ENCODE assay signal across 19 cellular contexts in genomic region chr17:14329900-14330491, GRCh38. TPM values are rescaled to one million over a fixed set of nuclear protein-coding genes. Genes with fewer than 3 reads are reported as not detected.
A peak's percentile ranks its signal among the peaks of the same experiment; 100 is the strongest.
DNase-seq lines count a peak whose midpoint lies in the region; ATAC-seq and TF ChIP-seq lines count a peak whose summit lies in the region.
"Had no signal": no experiment of that assay in that cellular context is flagged by ENCODE, and none has a peak within 500 bp of the region (broad histone marks: within the 10 kb centered on the region; RNA-seq: fewer than 3 reads in every experiment).

No MANE protein-coding gene starts in this region.

- POLR2A ChIA-PET in activated CD4-positive, alpha-beta memory T cell treated with anti-CD3 and anti-CD28 coated beads, Interleukin-2, amount 10 ng/mL, durations not matched to agents 7 days and 5 days (lab: Charles Lee): interaction anchor here (1.0 kb wide), 2 partner anchors 28 to 98 kb away, joined by 3 read pairs; no protein-coding TSS in a partner anchor

- H3K9ac ChIP-seq in iPS-15b (ENCODE audit: low read depth, low read length): no peak overlapping the region

- H2AFZ ChIP-seq in neuron (ENCODE audit: low read depth, low read length): no peak overlapping the region

- H3K4me3 Mint-ChIP-seq in activated CD4-positive, alpha-beta memory T cell treated with anti-CD3 and anti-CD28 coated beads, Interleukin-2, amount 10 ng/mL, durations not matched to agents 7 days and 5 days: no peak overlapping the region
- H3K4me3 Mint-ChIP-seq: activated T-helper 1 cell treated with anti-CD3 and anti-CD28 coated beads, Interleukin-12 subunit alpha, Interleukin-12 subunit beta, Interleukin-2, Interleukin-4 antibody, amounts not matched to agents 30 ng/mL and 10 ng/mL and 1 ng/mL, durations not matched to agents 14 hours and 24 hours and 36 hours; mesothelial cell of epicardium; stimulated activated naive CD8-positive, alpha-beta T cell treated with anti-CD3 and anti-CD28 coated beads, Interleukin-15, Interleukin-2, amounts not matched to agents 100 ng/mL and 50 ng/mL, for 24 hours; type B pancreatic cell had no signal

- peaks cover 26% of the 10 kb centered on the region for H3K4me1 ChIP-seq in iPS-15b (ENCODE audit: control insufficient read depth, insufficient read depth, low read length)
- peaks cover 54% of the 10 kb centered on the region for H3K4me1 ChIP-seq in neuron (ENCODE audit: insufficient read depth, low read length)
- H3K4me1 ChIP-seq in body of pancreas: no peaks in the 10 kb centered on the region

- DNase-seq in activated effector memory CD4-positive, alpha-beta T cell treated with anti-CD3 and anti-CD28 coated beads, Interleukin-2, amount 50 U/mL, for 16 hours: peak; percentile 28
- DNase-seq in activated effector memory CD4-positive, alpha-beta T cell treated with Interleukin-2 at 50 U/mL for 16 hours: no peak
- no peak for DNase-seq in activated CD4-positive, alpha-beta memory T cell treated with anti-CD3 and anti-CD28 coated beads, Interleukin-2, amount 10 ng/mL, durations not matched to agents 7 days and 5 days
- DNase-seq in DMS53 (lab: John Stamatoyannopoulos, UW): no peak
- no peak for DNase-seq in body of pancreas
- DNase-seq in DMS53 treated with DMSO at 0.1 percent for 48 hours (lab: John Stamatoyannopoulos, UW; ENCODE audit: unreplicated experiment): no peak
- DNase-seq: amygdala, HCEC 1CT, hippocampal formation, kidney glomerular epithelial cell, NCI-H1105, NCI-H2081 treated with DMSO at 0.1 percent for 48 hours, NCI-H510A had no signal

- H3K36me3 Mint-ChIP-seq in activated CD4-positive, alpha-beta memory T cell treated with anti-CD3 and anti-CD28 coated beads, Interleukin-2, amount 10 ng/mL, durations not matched to agents 7 days and 5 days (ENCODE audit: low read depth): peaks cover 18% of the 10 kb centered on the region
- H3K36me3 Mint-ChIP-seq: mesothelial cell of epicardium had no signal

- H3K27me3 ChIP-seq in iPS-15b (ENCODE audit: control insufficient read depth, insufficient read depth, low read length) (peaks cover 16% of the 10 kb centered on the region), neuron (ENCODE audit: insufficient read depth, low read length) (no peaks in the 10 kb centered on the region), body of pancreas (no peaks in the 10 kb centered on the region)

- no peaks in the 10 kb centered on the region for H3K9me3 Mint-ChIP-seq in activated CD4-positive, alpha-beta memory T cell treated with anti-CD3 and anti-CD28 coated beads, Interleukin-2, amount 10 ng/mL, durations not matched to agents 7 days and 5 days
- H3K9me3 Mint-ChIP-seq: activated T-helper 1 cell treated with anti-CD3 and anti-CD28 coated beads, Interleukin-12 subunit alpha, Interleukin-12 subunit beta, Interleukin-2, Interleukin-4 antibody, amounts not matched to agents 30 ng/mL and 10 ng/mL and 1 ng/mL, durations not matched to agents 14 hours and 24 hours and 36 hours; mesothelial cell of epicardium had no signal

- CTCF ChIA-PET in activated CD4-positive, alpha-beta memory T cell treated with anti-CD3 and anti-CD28 coated beads, Interleukin-2, amount 10 ng/mL, durations not matched to agents 7 days and 5 days (lab: Charles Lee): no interaction called here

- H3K4me3 ChIP-seq in iPS-15b (ENCODE audit: low read depth, low read length): peak overlapping the region; percentile 40
- peak overlapping the region; percentile 12 for H3K4me3 ChIP-seq in neuron (ENCODE audit: low read length)
- no peak overlapping the region for H3K4me3 ChIP-seq in body of pancreas

- 52 to 53% methylated on average over 5 of the region's 5 CpGs for WGBS in body of pancreas, 2 donors

- TF ChIP-seq CTCF in body of pancreas (IDR thresholded peaks at IDR 0.05): no peak

- H3K9me3 ChIP-seq in iPS-15b (ENCODE audit: control insufficient read depth, insufficient read depth, low read length) (no peaks in the 10 kb centered on the region), neuron (ENCODE audit: low read length) (peaks cover 8% of the 10 kb centered on the region), body of pancreas (no peaks in the 10 kb centered on the region)

- no peak for TF ChIP-seq POLR2A in body of pancreas (IDR thresholded peaks at IDR 0.05)

- no peak for ATAC-seq in body of pancreas

- no peaks in the 10 kb centered on the region for H3K27me3 Mint-ChIP-seq in activated CD4-positive, alpha-beta memory T cell treated with anti-CD3 and anti-CD28 coated beads, Interleukin-2, amount 10 ng/mL, durations not matched to agents 7 days and 5 days
- H3K27me3 Mint-ChIP-seq: stimulated activated naive CD8-positive, alpha-beta T cell treated with anti-CD3 and anti-CD28 coated beads, Interleukin-15, Interleukin-2, amounts not matched to agents 100 ng/mL and 50 ng/mL, for 24 hours had no signal

- no peak overlapping the region for H3K27ac ChIP-seq in body of pancreas

- intact Hi-C loops in body of pancreas (cut with DNase I): no loop called here

- H3K36me3 ChIP-seq in iPS-15b (ENCODE audit: control insufficient read depth, insufficient read depth, low read length) (no peaks in the 10 kb centered on the region), neuron (ENCODE audit: insufficient read depth, low read length) (peaks cover 17% of the 10 kb centered on the region), body of pancreas (replicated peaks in 1 of 2; ENCODE audit: insufficient read depth in 1 of 2, low read depth in 2 of 2) (no peaks in the 10 kb centered on the region)

- H3K27ac Mint-ChIP-seq in activated CD4-positive, alpha-beta memory T cell treated with anti-CD3 and anti-CD28 coated beads, Interleukin-2, amount 10 ng/mL, durations not matched to agents 7 days and 5 days: peak overlapping the region; percentile 51
- H3K27ac Mint-ChIP-seq: type B pancreatic cell had no signal

- H3K4me1 Mint-ChIP-seq in activated CD4-positive, alpha-beta memory T cell treated with anti-CD3 and anti-CD28 coated beads, Interleukin-2, amount 10 ng/mL, durations not matched to agents 7 days and 5 days: peaks cover 60% of the 10 kb centered on the region

RNA-seq across cellular contexts. Expression of gene HS3ST3B1, which starts 29.1 kb away (rescaled TPM):
- total RNA-seq in activated CD4-positive, alpha-beta memory T cell treated with anti-CD3 and anti-CD28 coated beads, Interleukin-2, amount 10 ng/mL, durations not matched to agents 7 days and 5 days: 10 to 100 TPM; 28.9 to 29.9 TPM
- total RNA-seq in body of pancreas: 1 to 10 TPM in 1 of 2 donors, under 1 TPM in 1; 0.99 to 1.6 TPM

Comparison
In these comparisons a context has a peak if more than half of its experiments do, and no peak if none do; other contexts are left out.
1. H3K4me3 ChIP-seq: peak in iPS-15b (single experiment) and neuron (single experiment); none in body of pancreas (0 of 2).
2. RNA of gene HS3ST3B1, which starts 29.1 kb away (total RNA-seq): 28.9 to 29.9 TPM in activated CD4-positive, alpha-beta memory T cell treated with anti-CD3 and anti-CD28 coated beads, Interleukin-2, amount 10 ng/mL, durations not matched to agents 7 days and 5 days; 0.99 to 1.6 TPM in body of pancreas; every median in the first group is over 10 times any median in the second.